8 cellular contexts compared by ENCODE assay signal in genomic region chr17:19647697-19648474, GRCh38. TPM values are rescaled to one million over a fixed set of nuclear protein-coding genes. Genes with fewer than 3 reads are reported as not detected.
DNase-seq lines count a peak whose midpoint lies in the region; ATAC-seq lines count a peak whose summit lies in the region.

No MANE protein-coding gene starts in this region.

- no peak overlapping the region for H3K4ac ChIP-seq in neuronal stem cell (ENCODE audit: low read length)

- no peaks in the 10 kb centered on the region for H3K27me3 Mint-ChIP-seq in CD4-positive, CD25-positive, alpha-beta regulatory T cell

- H2BK120ac ChIP-seq in neuronal stem cell (ENCODE audit: low read depth, low read length): peak overlapping the region; percentile 10

- H3K4me3 Mint-ChIP-seq in CD4-positive, CD25-positive, alpha-beta regulatory T cell: peak overlapping the region; percentile 95 to 98 (median 96)

- peak overlapping the region; percentile 13 for H2BK15ac ChIP-seq in neuronal stem cell (ENCODE audit: low read length)

- H3K4me1 Mint-ChIP-seq in CD4-positive, CD25-positive, alpha-beta regulatory T cell: peaks cover 18 to 47% (median 38%) of the 10 kb centered on the region in 4 donors

- H2BK5ac ChIP-seq in neuronal stem cell (ENCODE audit: low read length): peak overlapping the region; percentile 57

- peak overlapping the region; percentile 71 for H3K27ac ChIP-seq in CD4-positive, CD25-positive, alpha-beta regulatory T cell (ENCODE audit: insufficient read depth, low read length, poor library complexity, severe bottlenecking)
- peak overlapping the region; percentile 90 for H3K27ac ChIP-seq in neuronal stem cell (replicated peaks; ENCODE audit: low read length)

- H3K4me3 ChIP-seq in CD4-positive, CD25-positive, alpha-beta regulatory T cell (ENCODE audit: low read depth, low read length): peak overlapping the region; percentile 78
- H3K4me3 ChIP-seq in neuronal stem cell (ENCODE audit: low read length in 2 of 2): peak overlapping the region; percentile 63 to 83

- peak overlapping the region; percentile 88 for H2AFZ ChIP-seq in neuronal stem cell (ENCODE audit: low read length)

- no peaks in the 10 kb centered on the region for H3K27me3 ChIP-seq in CD4-positive, CD25-positive, alpha-beta regulatory T cell (ENCODE audit: control insufficient read depth, insufficient read depth, low read length)
- H3K27me3 ChIP-seq in neuronal stem cell (ENCODE audit: control insufficient read depth in 3 of 3, insufficient read depth in 3 of 3, low read depth in 1 of 3, low read length in 3 of 3): peaks cover 0 to 11% (median 0%) of the 10 kb centered on the region in 3 experiments

- H3K14ac ChIP-seq in neuronal stem cell (ENCODE audit: low read length): peak overlapping the region; percentile 96

- H3K4me2 ChIP-seq in neuronal stem cell (ENCODE audit: insufficient read depth, low read length, poor library complexity, severe bottlenecking): peak overlapping the region; percentile 93

- peak overlapping the region; percentile 98 for H3K23ac ChIP-seq in neuronal stem cell (ENCODE audit: low read depth, low read length, poor library complexity)

- no peaks in the 10 kb centered on the region for H3K9me3 Mint-ChIP-seq in CD4-positive, CD25-positive, alpha-beta regulatory T cell
- H3K9me3 Mint-ChIP-seq in activated naive CD4-positive, alpha-beta T cell treated with anti-CD3 and anti-CD28 coated beads, Interleukin-2, amount 50 U/mL, for 72 hours: no peaks in the 10 kb centered on the region

- no peak overlapping the region for H4K91ac ChIP-seq in neuronal stem cell (ENCODE audit: low read depth, low read length, poor library complexity)

- WGBS in neuronal stem cell (ENCODE audit: extremely low coverage in 2 of 2, insufficient read length in 2 of 2, insufficient replicate concordance in 1 of 2), 2 donors: no CpG with 5 or more reads among the region's 37 CpGs

- peak; percentile 50 to 53 for ATAC-seq in CD4-positive, CD25-positive, alpha-beta regulatory T cell (ENCODE audit: low read depth in 2 of 2)
- ATAC-seq in GM19328 (IDR thresholded peaks at IDR 0.05; ENCODE audit: unreplicated experiment) (peak; percentile 23), HG03520 (IDR thresholded peaks at IDR 0.05; ENCODE audit: unreplicated experiment) (peak; percentile 32)
- ATAC-seq in activated naive CD4-positive, alpha-beta T cell treated with anti-CD3 and anti-CD28 coated beads, Interleukin-2, amount 50 U/mL, for 72 hours: peak; percentile 55 to 65

- H3K79me1 ChIP-seq in neuronal stem cell (ENCODE audit: low read depth, low read length): peaks cover 3% of the 10 kb centered on the region

- peak overlapping the region; percentile 17 for H4K8ac ChIP-seq in neuronal stem cell (ENCODE audit: low read depth, low read length)

- H2BK12ac ChIP-seq in neuronal stem cell (ENCODE audit: low read length): no peak overlapping the region

- peaks cover 7% of the 10 kb centered on the region for H3K36me3 ChIP-seq in CD4-positive, CD25-positive, alpha-beta regulatory T cell (ENCODE audit: control insufficient read depth, insufficient read depth, low read length)
- H3K36me3 ChIP-seq in neuronal stem cell (replicated peaks in 1 of 2; ENCODE audit: control insufficient read depth in 2 of 2, insufficient read depth in 2 of 2, low read length in 2 of 2): peaks cover 3 to 12% of the 10 kb centered on the region in 2 donors

- peaks cover 36% of the 10 kb centered on the region for H3K4me1 ChIP-seq in CD4-positive, CD25-positive, alpha-beta regulatory T cell (ENCODE audit: control insufficient read depth, insufficient read depth, low read length, poor library complexity, severe bottlenecking)
- peaks cover 13% of the 10 kb centered on the region in 2 donors for H3K4me1 ChIP-seq in neuronal stem cell (ENCODE audit: control insufficient read depth in 2 of 2, insufficient read depth in 1 of 2, low read depth in 1 of 2, low read length in 2 of 2)

- peak overlapping the region; percentile 98 for H3K18ac ChIP-seq in neuronal stem cell (ENCODE audit: low read length)

- peaks cover 4% of the 10 kb centered on the region for H3K36me3 Mint-ChIP-seq in CD4-positive, CD25-positive, alpha-beta regulatory T cell
- peaks cover 0 to 7% of the 10 kb centered on the region in 2 donors for H3K36me3 Mint-ChIP-seq in activated naive CD4-positive, alpha-beta T cell treated with anti-CD3 and anti-CD28 coated beads, Interleukin-2, amount 50 U/mL, for 72 hours

- DNase-seq in CD4-positive, CD25-positive, alpha-beta regulatory T cell: no peak
- DNase-seq in OCI-M1 (lab: John Stamatoyannopoulos, UW): peak; percentile 61
- DNase-seq in activated naive CD4-positive, alpha-beta T cell treated with anti-CD3 and anti-CD28 coated beads, Interleukin-2, amount 50 U/mL, for 72 hours (ENCODE audit: low spot score in 2 of 2): no peak
- DNase-seq in glomerular visceral epithelial cell (ENCODE audit: extremely low spot score): peak; percentile 69
- peak; percentile 30 for DNase-seq in neuronal stem cell (ENCODE audit: low spot score)
- peak; percentile 69 for DNase-seq in ureter (ENCODE audit: low spot score)

- H3K9me3 ChIP-seq in CD4-positive, CD25-positive, alpha-beta regulatory T cell (ENCODE audit: control insufficient read depth in 2 of 2, low read length in 2 of 2): no peaks in the 10 kb centered on the region
- H3K9me3 ChIP-seq in neuronal stem cell (replicated peaks in 1 of 2; ENCODE audit: control insufficient read depth in 2 of 2, insufficient read depth in 1 of 2, low read depth in 1 of 2, low read length in 2 of 2): no peaks in the 10 kb centered on the region

- peak overlapping the region; percentile 83 for H3K9ac ChIP-seq in neuronal stem cell (ENCODE audit: low read depth, low read length, poor library complexity)

- peak overlapping the region; percentile 94 to 99 (median 96) for H3K27ac Mint-ChIP-seq in CD4-positive, CD25-positive, alpha-beta regulatory T cell
- H3K27ac Mint-ChIP-seq in activated naive CD4-positive, alpha-beta T cell treated with anti-CD3 and anti-CD28 coated beads, Interleukin-2, amount 50 U/mL, for 72 hours: peak overlapping the region; percentile 90 to 93

- H2AK5ac ChIP-seq in neuronal stem cell (ENCODE audit: low read depth, low read length): peak overlapping the region; percentile 82

RNA-seq across cellular contexts. Expression of gene ALDH3A2, which starts 0.7 kb away (rescaled TPM):
- 34.7 TPM for total RNA-seq in CD4-positive, CD25-positive, alpha-beta regulatory T cell
- polyA plus RNA-seq in CD4-positive, CD25-positive, alpha-beta regulatory T cell: 10 to 100 TPM; 31.7 to 45.9 (median 40.0) TPM
- 10 to 100 TPM; 19.4 to 35.8 TPM for total RNA-seq in activated naive CD4-positive, alpha-beta T cell treated with anti-CD3 and anti-CD28 coated beads, Interleukin-2, amount 50 U/mL, for 72 hours
- 45.6 TPM for polyA plus RNA-seq in neuronal stem cell (2013, experiment 1 of 2)
- polyA plus RNA-seq in neuronal stem cell (2013, experiment 2 of 2): 45.4 TPM
- 59.8 TPM for total RNA-seq in ureter

Comparison
In these comparisons a context has a peak if more than half of its experiments do, and no peak if none do; other contexts are left out.
1. DNase-seq: peak in OCI-M1 (single experiment), glomerular visceral epithelial cell (single experiment), neuronal stem cell (single experiment) and ureter (single experiment); none in CD4-positive, CD25-positive, alpha-beta regulatory T cell (0 of 3) and activated naive CD4-positive, alpha-beta T cell treated with anti-CD3 and anti-CD28 coated beads, Interleukin-2, amount 50 U/mL, for 72 hours (0 of 2).
2. Peak in every context shown above with its lines, with median percentiles within 50 percentile points of each other: ATAC-seq.